Comparison of ENCODE assay signal across 25 cellular contexts in the genomic region with DNA sequence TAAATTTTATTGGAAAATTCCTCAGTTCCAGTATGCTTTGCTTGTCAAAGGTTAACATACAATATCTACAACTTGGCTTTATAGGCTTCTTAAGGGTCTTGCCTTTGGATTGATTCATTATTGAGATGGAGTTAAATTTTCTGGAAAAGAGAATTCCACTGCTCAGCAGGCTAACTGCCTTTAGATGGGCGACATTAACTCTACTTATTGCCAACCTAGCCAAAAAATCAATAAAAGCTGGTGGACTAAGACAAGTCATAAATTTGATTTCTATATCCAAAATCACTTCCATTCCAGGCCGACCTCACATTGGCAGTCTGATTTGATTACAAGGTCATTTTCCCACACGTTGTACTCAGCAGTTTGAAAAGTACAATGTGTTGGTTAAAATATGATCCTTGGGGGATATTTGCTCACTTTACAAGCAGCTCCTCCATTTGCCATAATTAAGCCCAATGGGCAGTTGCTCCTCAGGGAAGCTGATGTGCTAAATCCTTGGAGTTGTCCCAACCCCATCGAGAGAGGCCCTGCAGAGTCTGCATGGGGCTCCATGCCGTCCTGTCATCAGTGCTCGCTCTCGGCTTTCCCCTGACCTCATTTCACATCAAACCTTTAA. TPM values are rescaled to one million over a fixed set of nuclear protein-coding genes. Genes with fewer than 3 reads are reported as not detected.
DNase-seq lines count a peak whose midpoint lies in the region; ATAC-seq and TF ChIP-seq lines count a peak whose summit lies in the region.
"Had no signal": no experiment of that assay in that cellular context is flagged by ENCODE, and none has a peak within 500 bp of the region (broad histone marks: within the 10 kb centered on the region; RNA-seq: fewer than 3 reads in every experiment).

No MANE protein-coding gene starts in this region.

- no peak for TF ChIP-seq CTCF in hepatocyte (IDR thresholded peaks at IDR 0.05; ENCODE audit: poor library complexity)

- no peaks in the 10 kb centered on the region for H3K4me1 ChIP-seq in hepatocyte (ENCODE audit: insufficient read depth)
- H3K4me1 ChIP-seq: SJSA1 had no signal

- H2AFZ ChIP-seq in hepatocyte: no peak overlapping the region

- DNase-seq in NCI-H1417 (lab: John Stamatoyannopoulos, UW): peak; percentile 18 to 71 (median 62)
- DNase-seq in NCI-H1417 treated with DMSO at 0.1 percent for 48 hours (lab: John Stamatoyannopoulos, UW): no peak
- peak; percentile 59 for DNase-seq in NCI-H1092 treated with DMSO at 0.1 percent for 48 hours (lab: John Stamatoyannopoulos, UW)
- peak; percentile 93 for DNase-seq in NCI-H69 (lab: John Stamatoyannopoulos, UW)
- DNase-seq in hepatocyte (ENCODE audit: low spot score): peak; percentile 11
- DNase-seq in midbrain (lab: John Stamatoyannopoulos, UW): no peak
- no peak for DNase-seq in SKM-1 treated with dmso at 0.1 percent for 144 hours (lab: John Stamatoyannopoulos, UW; ENCODE audit: unreplicated experiment)
- DNase-seq: 8988T; AML-193; C1 segment of cervical spinal cord; CD8-positive, alpha-beta T cell; EL; GOT3; Karpas-422; MV-4-11; NCI-H1436; NCI-H187 treated with DMSO at 0.1 percent for 48 hours; NCI-H226; NCI-H510A treated with DMSO at 0.1 percent for 48 hours; NCI-H774; T-helper 17 cell had no signal

- 44% methylated on average over 7 of the region's 7 CpGs for whole genome bisulfite sequencing in hepatocyte (ENCODE audit: low lambda C conversion rate, missing lambda C conversion rate)

- no peaks in the 10 kb centered on the region for H3K27me3 ChIP-seq in hepatocyte

- H4K20me1 ChIP-seq in hepatocyte (ENCODE audit: insufficient read depth, poor library complexity, severe bottlenecking): no peaks in the 10 kb centered on the region

- H3K27ac ChIP-seq in hepatocyte: no peak overlapping the region
- H3K27ac ChIP-seq: SJSA1 had no signal

- no peaks in the 10 kb centered on the region for H3K9me2 ChIP-seq in hepatocyte (replicated peaks; ENCODE audit: insufficient read depth)

- ATAC-seq in GM21529 (IDR thresholded peaks at IDR 0.05; ENCODE audit: unreplicated experiment): no peak
- ATAC-seq: CD8-positive, alpha-beta T cell; HCT116; Right ventricle myocardium inferior; T-helper 17 cell had no signal

- H3K9me3 ChIP-seq in hepatocyte (ENCODE audit: low read depth): no peaks in the 10 kb centered on the region
- H3K9me3 ChIP-seq: SJSA1 had no signal

- H3K4me2 ChIP-seq in hepatocyte: no peak overlapping the region

- H3K79me2 ChIP-seq in hepatocyte: no peaks in the 10 kb centered on the region

- H3K36me3 ChIP-seq in hepatocyte (replicated peaks; ENCODE audit: insufficient read depth, low read depth): no peaks in the 10 kb centered on the region
- H3K36me3 ChIP-seq: SJSA1 had no signal

- no peak overlapping the region for H3K4me3 ChIP-seq in hepatocyte
- H3K4me3 ChIP-seq: SJSA1 had no signal

RNA-seq across cellular contexts. Expression of gene CRY1, which starts 36.1 kb away (rescaled TPM):
- 27.7 and 34.6 TPM in 2 replicates for total RNA-seq in hepatocyte
- 25.3 and 29.1 TPM in 2 replicates for polyA plus RNA-seq in hepatocyte

Comparison
In these comparisons a context has a peak if more than half of its experiments do, and no peak if none do; other contexts are left out.
1. DNase-seq: peak in NCI-H1417 (3 of 3), NCI-H1092 treated with DMSO at 0.1 percent for 48 hours (single experiment), NCI-H69 (single experiment) and hepatocyte (single experiment); none in NCI-H1417 treated with DMSO at 0.1 percent for 48 hours (single experiment), midbrain (single experiment) and SKM-1 treated with dmso at 0.1 percent for 144 hours (single experiment).